12 cellular contexts compared by ENCODE assay signal in genomic region chr12:7542813-7543212, GRCh38. TPM values are rescaled to one million over a fixed set of nuclear protein-coding genes. Genes with fewer than 3 reads are reported as not detected.
DNase-seq lines count a peak whose midpoint lies in the region; ATAC-seq and TF ChIP-seq lines count a peak whose summit lies in the region.
"Had no signal": no experiment of that assay in that cellular context is flagged by ENCODE, and none has a peak within 500 bp of the region (broad histone marks: within the 10 kb centered on the region; RNA-seq: fewer than 3 reads in every experiment).

No MANE protein-coding gene starts in this region.

- H2BK5ac ChIP-seq in IMR-90 (ENCODE audit: low read depth, low read length, poor library complexity, severe bottlenecking) = no peak overlapping the region

- no peak overlapping the region for H2AFZ ChIP-seq in IMR-90 (replicated peaks; ENCODE audit: low read length, poor library complexity)

- no peak for ATAC-seq in IMR-90 (ENCODE audit: low read depth)
- ATAC-seq in left lobe of liver = peak; percentile 18

- no peaks in the 10 kb centered on the region for H3K36me3 ChIP-seq in IMR-90 (ENCODE audit: control insufficient read depth, insufficient read depth, low read length)
- no peaks in the 10 kb centered on the region for H3K36me3 ChIP-seq in brain microvascular endothelial cell (replicated peaks)
- H3K36me3 ChIP-seq in tibial nerve = no peaks in the 10 kb centered on the region

- H3K4me1 ChIP-seq in IMR-90 (ENCODE audit: control insufficient read depth, insufficient read depth, low read length) (no peaks in the 10 kb centered on the region), tibial nerve (peaks cover 0 to 4% (median 0%) of the 10 kb centered on the region in 4 donors)

- no peak overlapping the region for H4K91ac ChIP-seq in IMR-90 (ENCODE audit: insufficient read depth, low read depth, low read length)

- TF ChIP-seq CTCF in IMR-90 (conservative IDR thresholded peaks at IDR 0.05; ENCODE audit: low read depth, low read length) (no peak), brain microvascular endothelial cell (IDR thresholded peaks at IDR 0.05; ENCODE audit: low read depth, low read length, missing control alignments) (no peak), tibial nerve (IDR thresholded peaks at IDR 0.05) (no peak)

- H4K8ac ChIP-seq in IMR-90 (ENCODE audit: low read depth in 2 of 2, low read length in 2 of 2) = no peak overlapping the region

- H3K27ac ChIP-seq in IMR-90 (ENCODE audit: insufficient read depth, low read length) = no peak overlapping the region
- no peak overlapping the region for H3K27ac ChIP-seq in brain microvascular endothelial cell
- H3K27ac ChIP-seq in tibial nerve = peak overlapping the region in 3 of 4 donors; percentile 40 to 73 (median 62)

- no TSS peak for BruUV-seq in IMR-90 (replicated peaks; lab: Mats Ljungman, UMichigan)

- no peak overlapping the region for H2BK15ac ChIP-seq in IMR-90 (ENCODE audit: low read depth, low read length)

- DNase-seq in IMR-90 (peak; percentile 14), brain microvascular endothelial cell (peak; percentile 3), left lobe of liver (ENCODE audit: low spot score) (no peak), tibial nerve (ENCODE audit: low spot score in 2 of 2) (peak in 1 of 2 donors; percentile 9), NCI-H2107 (lab: John Stamatoyannopoulos, UW) (no peak), UCSD-AML1 (lab: John Stamatoyannopoulos, UW; ENCODE audit: unreplicated experiment) (no peak)
- no peak for DNase-seq in stimulated activated CD4-positive, alpha-beta T cell treated with anti-CD3 and anti-CD28 coated beads, Interleukin-12 subunit alpha, Interleukin-12 subunit beta, amount 100 ng/mL, for 4 hours
- DNase-seq: activated naive CD4-positive, alpha-beta T cell treated with Interleukin-2 at 50 U/mL for 16 hours; MM.1S; NCI-H524 treated with DMSO at 0.1 percent for 48 hours had no signal

- no peak overlapping the region for H3K23ac ChIP-seq in IMR-90 (ENCODE audit: low read depth, low read length)

- H2AK5ac ChIP-seq in IMR-90 (ENCODE audit: low read depth, low read length) = no peak overlapping the region

- no peak overlapping the region for H3K18ac ChIP-seq in IMR-90 (ENCODE audit: low read depth, low read length)

- H2BK20ac ChIP-seq in IMR-90 (ENCODE audit: low read depth, low read length) = no peak overlapping the region

- CTCF ChIA-PET in IMR-90 (lab: Yijun Ruan, JAX) = no interaction called here

- TF ChIP-seq RAD21 in IMR-90 (IDR thresholded peaks at IDR 0.05; ENCODE audit: low read length) = no peak

- no peaks in the 10 kb centered on the region for H4K20me1 ChIP-seq in IMR-90 (ENCODE audit: insufficient read depth, low read length)

- TF ChIP-seq POLR2A in IMR-90 (IDR thresholded peaks at IDR 0.05; ENCODE audit: low read depth, low read length) (no peak), tibial nerve (IDR thresholded peaks at IDR 0.05) (no peak)

- in situ Hi-C loops in IMR-90 (cut with MboI; ENCODE audit: low sequenced_read_pairs) (no loop called here), brain microvascular endothelial cell (cut with HindIII; ENCODE audit: low pct_ligation_motif_present, low sequenced_read_pairs) (no loop called here)

- H2AK9ac ChIP-seq in IMR-90 (replicated peaks; ENCODE audit: low read depth, low read length, poor library complexity) = no peak overlapping the region

- no peak overlapping the region; the same call in 1 of the 2 replicates for H3K4me2 ChIP-seq in IMR-90 (ENCODE audit: low read depth, low read length)
- H3K4me2 ChIP-seq: smooth muscle cell had no signal

- H2BK120ac ChIP-seq in IMR-90 (ENCODE audit: low read depth, low read length) = no peak overlapping the region

- H3K56ac ChIP-seq in IMR-90 (ENCODE audit: extremely low read depth, insufficient read depth, low read length) = no peak overlapping the region

- TF ChIP-seq EP300 in tibial nerve (IDR thresholded peaks at IDR 0.05) = peak; percentile 28 to 78

- H3K27me3 ChIP-seq in IMR-90 (ENCODE audit: control insufficient read depth, insufficient read depth, low read length) (no peaks in the 10 kb centered on the region), brain microvascular endothelial cell (replicated peaks) (no peaks in the 10 kb centered on the region), tibial nerve (no peaks in the 10 kb centered on the region)

- H3K4ac ChIP-seq in IMR-90 (ENCODE audit: low read depth, low read length) = no peak overlapping the region

- H3K9ac ChIP-seq in IMR-90 (ENCODE audit: low read depth, low read length) = no peak overlapping the region

- dilution Hi-C loops in IMR-90 (cut with HindIII; ENCODE audit: low sequenced_read_pairs, unreplicated experiment) = no loop called here

- H3K79me1 ChIP-seq in IMR-90 (ENCODE audit: low read depth in 1 of 2, low read length in 2 of 2) = no peaks in the 10 kb centered on the region

- H3K9me1 ChIP-seq in IMR-90 (ENCODE audit: insufficient read depth, low read length) = no peaks in the 10 kb centered on the region

- no peak overlapping the region for H3K14ac ChIP-seq in IMR-90 (replicated peaks; ENCODE audit: low read depth, low read length)

- no peak overlapping the region for H3K4me3 ChIP-seq in IMR-90 (ENCODE audit: insufficient read depth, low read depth, low read length)
- no peak overlapping the region for H3K4me3 ChIP-seq in brain microvascular endothelial cell (ENCODE audit: low read depth, low read length)
- H3K4me3 ChIP-seq in tibial nerve = no peak overlapping the region
- H3K4me3 ChIP-seq: coronary artery, smooth muscle cell had no signal

- H3K9me3 ChIP-seq in IMR-90 (ENCODE audit: control insufficient read depth, insufficient read depth, low read length) (peaks cover 4% of the 10 kb centered on the region; the same call in 1 of the 2 replicates), tibial nerve (no peaks in the 10 kb centered on the region)

- intact Hi-C loops in IMR-90 (cut with micrococcal nuclease) = no loop called here

- POLR2A ChIA-PET in IMR-90 (lab: Charles Lee; ENCODE audit: unreplicated experiment) = no interaction called here

- no peak overlapping the region for H4K5ac ChIP-seq in IMR-90 (ENCODE audit: low read depth, low read length)

TF ChIP-seq in IMR-90, 13 proteins besides CTCF, POLR2A, EP300 and RAD21:
- TF ChIP-seq RFX5 (IDR thresholded peaks at IDR 0.05; ENCODE audit: low read depth, low read length) (no peak), NFE2L2 (IDR thresholded peaks at IDR 0.05; ENCODE audit: low read depth, low read length) (no peak)

RNA-seq across cellular contexts. Expression of gene CD163, which starts 39.2 kb away (rescaled TPM):
- total RNA-seq in IMR-90 (2012; rRNA removed) (not detected in 2 replicates), left lobe of liver (52.2 TPM), tibial nerve (100 to 1,000 TPM; 192 to 455 (median 278) TPM)
- not detected in 2 replicates for polyA plus RNA-seq in IMR-90 (2012; rRNA removed)
- polyA plus RNA-seq in IMR-90 (2012; cell fraction: cytosol; rRNA removed) = not detected in 2 replicates
- not detected in 2 replicates for polyA plus RNA-seq in IMR-90 (2012; cell fraction: nucleus; rRNA removed; ENCODE audit: low replicate concordance)
- total RNA-seq: smooth muscle cell had no signal
- polyA plus RNA-seq: smooth muscle cell had no signal

Comparison
In these comparisons a context has a peak if more than half of its experiments do, and no peak if none do; other contexts are left out.
1. DNase-seq: peak in IMR-90 (single experiment) and brain microvascular endothelial cell (single experiment); none in left lobe of liver (single experiment), stimulated activated CD4-positive, alpha-beta T cell treated with anti-CD3 and anti-CD28 coated beads, Interleukin-12 subunit alpha, Interleukin-12 subunit beta, amount 100 ng/mL, for 4 hours (single experiment), NCI-H2107 (single experiment) and UCSD-AML1 (single experiment).
2. H3K27ac ChIP-seq: peak in tibial nerve (3 of 4); none in IMR-90 (single experiment) and brain microvascular endothelial cell (single experiment).
3. RNA of gene CD163, which starts 39.2 kb away (total RNA-seq): 192 to 455 TPM in tibial nerve and 52.2 TPM in left lobe of liver (single experiment); not detected in IMR-90; every median in the first group is over 10 times any median in the second.